1 cellular context compared by ENCODE assay signal in the genomic region with DNA sequence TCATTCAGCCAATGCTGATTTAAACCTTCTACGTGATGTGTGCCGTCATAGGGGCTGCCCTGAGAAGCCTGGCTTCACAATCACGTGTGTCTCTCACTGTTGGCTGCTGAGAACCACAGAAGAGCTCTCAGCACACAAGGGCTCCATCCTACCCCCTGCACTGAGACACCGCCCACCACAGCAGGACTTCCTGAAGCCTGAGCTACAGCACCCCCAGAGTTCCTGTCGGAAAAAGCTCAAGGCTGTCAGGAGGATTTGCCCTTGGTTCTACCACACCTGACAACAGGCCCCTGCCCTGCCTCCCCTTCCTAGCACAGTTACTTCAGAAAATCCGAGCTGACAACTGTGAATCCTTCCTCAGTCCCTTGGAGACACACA.
TF ChIP-seq lines count a peak whose summit lies in the region.

No MANE protein-coding gene starts in this region.

TF ChIP-seq in GM23338, 12 proteins besides CTCF, POLR2A, EP300 and RAD21 (continued from another document):
- TF ChIP-seq, protein P1, sequence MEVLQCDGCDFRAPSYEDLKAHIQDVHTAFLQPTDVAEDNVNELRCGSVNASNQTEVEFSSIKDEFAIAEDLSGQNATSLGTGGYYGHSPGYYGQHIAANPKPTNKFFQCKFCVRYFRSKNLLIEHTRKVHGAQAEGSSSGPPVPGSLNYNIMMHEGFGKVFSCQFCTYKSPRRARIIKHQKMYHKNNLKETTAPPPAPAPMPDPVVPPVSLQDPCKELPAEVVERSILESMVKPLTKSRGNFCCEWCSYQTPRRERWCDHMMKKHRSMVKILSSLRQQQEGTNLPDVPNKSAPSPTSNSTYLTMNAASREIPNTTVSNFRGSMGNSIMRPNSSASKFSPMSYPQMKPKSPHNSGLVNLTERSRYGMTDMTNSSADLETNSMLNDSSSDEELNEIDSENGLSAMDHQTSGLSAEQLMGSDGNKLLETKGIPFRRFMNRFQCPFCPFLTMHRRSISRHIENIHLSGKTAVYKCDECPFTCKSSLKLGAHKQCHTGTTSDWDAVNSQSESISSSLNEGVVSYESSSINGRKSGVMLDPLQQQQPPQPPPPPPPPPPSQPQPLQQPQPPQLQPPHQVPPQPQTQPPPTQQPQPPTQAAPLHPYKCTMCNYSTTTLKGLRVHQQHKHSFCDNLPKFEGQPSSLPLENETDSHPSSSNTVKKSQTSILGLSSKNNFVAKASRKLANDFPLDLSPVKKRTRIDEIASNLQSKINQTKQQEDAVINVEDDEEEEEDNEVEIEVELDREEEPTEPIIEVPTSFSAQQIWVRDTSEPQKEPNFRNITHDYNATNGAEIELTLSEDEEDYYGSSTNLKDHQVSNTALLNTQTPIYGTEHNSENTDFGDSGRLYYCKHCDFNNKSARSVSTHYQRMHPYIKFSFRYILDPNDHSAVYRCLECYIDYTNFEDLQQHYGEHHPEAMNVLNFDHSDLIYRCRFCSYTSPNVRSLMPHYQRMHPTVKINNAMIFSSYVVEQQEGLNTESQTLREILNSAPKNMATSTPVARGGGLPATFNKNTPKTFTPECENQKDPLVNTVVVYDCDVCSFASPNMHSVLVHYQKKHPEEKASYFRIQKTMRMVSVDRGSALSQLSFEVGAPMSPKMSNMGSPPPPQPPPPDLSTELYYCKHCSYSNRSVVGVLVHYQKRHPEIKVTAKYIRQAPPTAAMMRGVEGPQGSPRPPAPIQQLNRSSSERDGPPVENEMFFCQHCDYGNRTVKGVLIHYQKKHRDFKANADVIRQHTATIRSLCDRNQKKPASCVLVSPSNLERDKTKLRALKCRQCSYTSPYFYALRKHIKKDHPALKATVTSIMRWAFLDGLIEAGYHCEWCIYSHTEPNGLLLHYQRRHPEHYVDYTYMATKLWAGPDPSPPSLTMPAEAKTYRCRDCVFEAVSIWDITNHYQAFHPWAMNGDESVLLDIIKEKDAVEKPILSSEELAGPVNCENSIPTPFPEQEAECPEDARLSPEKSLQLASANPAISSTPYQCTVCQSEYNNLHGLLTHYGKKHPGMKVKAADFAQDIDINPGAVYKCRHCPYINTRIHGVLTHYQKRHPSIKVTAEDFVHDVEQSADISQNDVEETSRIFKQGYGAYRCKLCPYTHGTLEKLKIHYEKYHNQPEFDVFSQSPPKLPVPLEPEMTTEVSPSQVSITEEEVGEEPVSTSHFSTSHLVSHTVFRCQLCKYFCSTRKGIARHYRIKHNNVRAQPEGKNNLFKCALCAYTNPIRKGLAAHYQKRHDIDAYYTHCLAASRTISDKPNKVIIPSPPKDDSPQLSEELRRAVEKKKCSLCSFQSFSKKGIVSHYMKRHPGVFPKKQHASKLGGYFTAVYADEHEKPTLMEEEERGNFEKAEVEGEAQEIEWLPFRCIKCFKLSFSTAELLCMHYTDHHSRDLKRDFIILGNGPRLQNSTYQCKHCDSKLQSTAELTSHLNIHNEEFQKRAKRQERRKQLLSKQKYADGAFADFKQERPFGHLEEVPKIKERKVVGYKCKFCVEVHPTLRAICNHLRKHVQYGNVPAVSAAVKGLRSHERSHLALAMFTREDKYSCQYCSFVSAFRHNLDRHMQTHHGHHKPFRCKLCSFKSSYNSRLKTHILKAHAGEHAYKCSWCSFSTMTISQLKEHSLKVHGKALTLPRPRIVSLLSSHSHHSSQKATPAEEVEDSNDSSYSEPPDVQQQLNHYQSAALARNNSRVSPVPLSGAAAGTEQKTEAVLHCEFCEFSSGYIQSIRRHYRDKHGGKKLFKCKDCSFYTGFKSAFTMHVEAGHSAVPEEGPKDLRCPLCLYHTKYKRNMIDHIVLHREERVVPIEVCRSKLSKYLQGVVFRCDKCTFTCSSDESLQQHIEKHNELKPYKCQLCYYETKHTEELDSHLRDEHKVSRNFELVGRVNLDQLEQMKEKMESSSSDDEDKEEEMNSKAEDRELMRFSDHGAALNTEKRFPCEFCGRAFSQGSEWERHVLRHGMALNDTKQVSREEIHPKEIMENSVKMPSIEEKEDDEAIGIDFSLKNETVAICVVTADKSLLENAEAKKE (CRISPR knock-in tag; IDR thresholded peaks at IDR 0.05), result no peak
- TF ChIP-seq STAT1 (IDR thresholded peaks at IDR 0.05; ENCODE audit: unreplicated experiment), result no peak
- TF ChIP-seq, protein P2, sequence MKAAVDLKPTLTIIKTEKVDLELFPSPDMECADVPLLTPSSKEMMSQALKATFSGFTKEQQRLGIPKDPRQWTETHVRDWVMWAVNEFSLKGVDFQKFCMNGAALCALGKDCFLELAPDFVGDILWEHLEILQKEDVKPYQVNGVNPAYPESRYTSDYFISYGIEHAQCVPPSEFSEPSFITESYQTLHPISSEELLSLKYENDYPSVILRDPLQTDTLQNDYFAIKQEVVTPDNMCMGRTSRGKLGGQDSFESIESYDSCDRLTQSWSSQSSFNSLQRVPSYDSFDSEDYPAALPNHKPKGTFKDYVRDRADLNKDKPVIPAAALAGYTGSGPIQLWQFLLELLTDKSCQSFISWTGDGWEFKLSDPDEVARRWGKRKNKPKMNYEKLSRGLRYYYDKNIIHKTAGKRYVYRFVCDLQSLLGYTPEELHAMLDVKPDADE (IDR thresholded peaks at IDR 0.05), result no peak
- no peak for TF ChIP-seq CREB1 (CRISPR knock-in tag; IDR thresholded peaks at IDR 0.05; ENCODE audit: low read depth)
- TF ChIP-seq EZH2 (IDR thresholded peaks at IDR 0.05; ENCODE audit: low read depth, unreplicated experiment), result no peak
- no peak for TF ChIP-seq EZH2phosphoT487 (IDR thresholded peaks at IDR 0.05; ENCODE audit: unreplicated experiment)
- no peak for TF ChIP-seq JUNB (IDR thresholded peaks at IDR 0.05; ENCODE audit: unreplicated experiment)
- no peak for TF ChIP-seq ZNF114 (CRISPR knock-in tag; IDR thresholded peaks at IDR 0.05)
- no peak for TF ChIP-seq NANOG (IDR thresholded peaks at IDR 0.05; ENCODE audit: borderline replicate concordance)
